Comparison of ENCODE assay signal across 8 cellular contexts in the genomic region with DNA sequence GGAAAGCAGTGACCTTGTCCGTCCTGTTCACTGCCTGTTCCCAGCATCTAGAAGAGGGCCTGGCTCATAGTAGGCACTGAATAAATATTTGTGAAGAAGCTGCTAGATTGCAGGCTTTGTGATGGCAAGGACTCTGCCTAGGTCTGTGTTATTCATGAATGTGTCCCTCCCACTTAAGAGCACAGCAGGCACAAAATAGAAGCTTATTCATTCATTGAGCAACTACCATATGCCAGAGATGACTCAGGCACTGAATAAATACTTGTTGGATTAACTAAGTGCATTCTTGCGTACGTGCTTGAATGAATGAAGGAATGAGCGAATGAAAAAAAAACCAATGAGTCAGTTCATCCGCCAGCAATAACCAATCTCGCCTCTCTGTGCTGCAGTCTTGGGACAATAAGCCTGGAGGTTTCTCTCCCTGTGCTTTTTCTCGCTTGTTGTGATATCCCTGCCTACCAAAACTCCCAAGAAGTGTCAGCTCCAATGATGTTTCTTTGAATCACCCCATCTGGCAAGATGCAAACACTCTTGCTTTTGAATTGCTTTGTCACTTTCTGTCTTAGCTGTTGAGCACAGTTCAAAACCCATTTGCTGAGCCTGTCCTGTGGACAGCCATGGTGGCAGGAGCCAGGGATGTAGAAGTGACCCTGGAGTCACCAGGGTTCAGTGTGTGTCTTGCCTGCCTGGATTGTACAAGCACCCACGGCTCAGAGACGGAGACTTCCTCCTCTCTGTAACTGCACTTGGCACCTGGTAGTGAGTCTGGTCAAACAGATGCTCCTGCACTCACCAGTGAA.
A peak's percentile ranks its signal among the peaks of the same experiment; 100 is the strongest.
DNase-seq lines count a peak whose midpoint lies in the region; ATAC-seq, FAIRE-seq and TF ChIP-seq lines count a peak whose summit lies in the region.

No MANE protein-coding gene starts in this region.

- intact Hi-C loops in esophagus squamous epithelium (cut with DNase I) (no loop called here), sigmoid colon (cut with DNase I) (no loop called here)

- H3K27ac ChIP-seq in esophagus squamous epithelium (peak overlapping the region; percentile 83 to 88 (median 86)), small intestine (ENCODE audit: low read depth in 1 of 2, low read length in 1 of 2) (no peak overlapping the region), sigmoid colon (peak overlapping the region in 1 of 4 donors; percentile 9)

- peak; percentile 58 for ATAC-seq in GM18868 (IDR thresholded peaks at IDR 0.05; ENCODE audit: unreplicated experiment)

- DNase-seq in NCI-H748 (lab: John Stamatoyannopoulos, UW; ENCODE audit: unreplicated experiment) (peak; percentile 92), esophagus squamous epithelium (lab: John Stamatoyannopoulos, UW) (no peak), small intestine (no peak), SKM-1 (lab: John Stamatoyannopoulos, UW; ENCODE audit: unreplicated experiment) (no peak), sigmoid colon (no peak)
- no peak for DNase-seq in stimulated activated CD8-positive, alpha-beta memory T cell treated with anti-CD3 and anti-CD28 coated beads, Interleukin-4, amount 100 ng/mL, for 48 hours

- no peak for FAIRE-seq in small intestine (lab: Jason Lieb, UNC)

- no peak for TF ChIP-seq EP300 in sigmoid colon (IDR thresholded peaks at IDR 0.05)

- 22 to 34% methylated on average over 7 to 9 of the region's 9 CpGs for WGBS in esophagus squamous epithelium, 2 donors
- WGBS in small intestine, 3 donors, result 63 to 76% (median 63%) methylated on average over 9 of the region's 9 CpGs
- WGBS in sigmoid colon, 2 donors, result 73 to 74% methylated on average over 9 of the region's 9 CpGs

- H3K9me3 ChIP-seq in esophagus squamous epithelium (no peaks in the 10 kb centered on the region), skeletal muscle satellite cell (replicated peaks; ENCODE audit: low read length) (no peaks in the 10 kb centered on the region), small intestine (ENCODE audit: control insufficient read depth, low read depth) (no peaks in the 10 kb centered on the region), sigmoid colon (no peaks in the 10 kb centered on the region)

- peak overlapping the region; percentile 58 for H3K4me2 ChIP-seq in skeletal muscle satellite cell (ENCODE audit: low read length)

- TF ChIP-seq CTCF in esophagus squamous epithelium (IDR thresholded peaks at IDR 0.05), result no peak
- TF ChIP-seq CTCF in sigmoid colon (IDR thresholded peaks at IDR 0.05), result no peak

- peak overlapping the region; percentile 37 for H3K9ac ChIP-seq in skeletal muscle satellite cell (ENCODE audit: low read depth, low read length)

- H3K4me3 ChIP-seq in esophagus squamous epithelium, result peak overlapping the region in 1 of 4 donors; percentile 8
- no peak overlapping the region for H3K4me3 ChIP-seq in skeletal muscle satellite cell (ENCODE audit: low read length)
- H3K4me3 ChIP-seq in small intestine (ENCODE audit: low read depth in 1 of 2, low read length in 2 of 2), result no peak overlapping the region
- no peak overlapping the region for H3K4me3 ChIP-seq in sigmoid colon

- peaks cover 14 to 45% (median 14%) of the 10 kb centered on the region in 3 donors for H3K4me1 ChIP-seq in esophagus squamous epithelium
- H3K4me1 ChIP-seq in skeletal muscle satellite cell (ENCODE audit: control insufficient read depth, insufficient read depth, low read length), result peaks cover 21% of the 10 kb centered on the region
- no peaks in the 10 kb centered on the region for H3K4me1 ChIP-seq in small intestine (ENCODE audit: control insufficient read depth in 2 of 2, insufficient read depth in 1 of 2, low read depth in 1 of 2, low read length in 1 of 2)
- peaks cover 0 to 5% (median 0%) of the 10 kb centered on the region in 4 donors for H3K4me1 ChIP-seq in sigmoid colon

- TF ChIP-seq POLR2A in esophagus squamous epithelium (IDR thresholded peaks at IDR 0.05), result peak in 2 of 4 donors; percentile 12 to 17
- no peak for TF ChIP-seq POLR2A in sigmoid colon (IDR thresholded peaks at IDR 0.05)

- H3K27me3 ChIP-seq in esophagus squamous epithelium, result peaks cover 0 to 39% (median 0%) of the 10 kb centered on the region in 4 donors
- H3K27me3 ChIP-seq in skeletal muscle satellite cell (ENCODE audit: control insufficient read depth, insufficient read depth, low read length), result no peaks in the 10 kb centered on the region
- H3K27me3 ChIP-seq in small intestine (ENCODE audit: control insufficient read depth in 2 of 2, insufficient read depth in 2 of 2, low read length in 2 of 2), result no peaks in the 10 kb centered on the region
- peaks cover 0 to 13% (median 0%) of the 10 kb centered on the region in 3 donors for H3K27me3 ChIP-seq in sigmoid colon

- H3K36me3 ChIP-seq in esophagus squamous epithelium (no peaks in the 10 kb centered on the region), skeletal muscle satellite cell (ENCODE audit: insufficient read depth, low read length) (no peaks in the 10 kb centered on the region), small intestine (ENCODE audit: control insufficient read depth in 2 of 2, insufficient read depth in 2 of 2, low read length in 2 of 2) (no peaks in the 10 kb centered on the region), sigmoid colon (no peaks in the 10 kb centered on the region)

Comparison
In these comparisons a context has a peak if more than half of its experiments do, and no peak if none do; other contexts are left out.
1. H3K27ac ChIP-seq: peak in esophagus squamous epithelium (4 of 4); none in small intestine (0 of 2).